In genomic region chr2:84942964-84943421, GRCh38 we compare ENCODE assay signal across 9 cellular contexts. TPM values are rescaled to one million over a fixed set of nuclear protein-coding genes. Genes with fewer than 3 reads are reported as not detected.
DNase-seq lines count a peak whose midpoint lies in the region; ATAC-seq and TF ChIP-seq lines count a peak whose summit lies in the region.
"Had no signal": no experiment of that assay in that cellular context is flagged by ENCODE, and none has a peak within 500 bp of the region (broad histone marks: within the 10 kb centered on the region; RNA-seq: fewer than 3 reads in every experiment).

No MANE protein-coding gene starts in this region.

- no peaks in the 10 kb centered on the region for H3K27me3 Mint-ChIP-seq in activated B cell treated with CpG ODN at 0.5 μM for 24 hours

- H3K4me3 ChIP-seq in DOHH2 (ENCODE audit: low read length), result no peak overlapping the region

- H3K9me3 ChIP-seq in DOHH2 (ENCODE audit: control insufficient read depth, insufficient read depth, low read length), result no peaks in the 10 kb centered on the region

- intact Hi-C loops in activated B cell treated with CpG ODN at 0.5 μM for 24 hours (cut with micrococcal nuclease), result no loop called here

- no peaks in the 10 kb centered on the region for H3K36me3 ChIP-seq in DOHH2 (ENCODE audit: control insufficient read depth, low read length)

- no peaks in the 10 kb centered on the region for H3K9me3 Mint-ChIP-seq in activated B cell treated with CpG ODN at 0.5 μM for 24 hours

- POLR2A ChIA-PET in activated B cell treated with CpG ODN at 0.5 μM for 24 hours (lab: Charles Lee), result interaction anchor here (0.6 to 14.1 kb wide), 12 partner anchors 13 to 476 kb away, joined by 3 to 302 read pairs (median 8); partner anchors contain the start of genes KCMF1, SH2D6 and TMSB10

- H3K27me3 ChIP-seq in DOHH2 (ENCODE audit: control insufficient read depth, low read length), result no peaks in the 10 kb centered on the region

- DNase-seq in activated B cell treated with CpG ODN at 0.5 μM for 24 hours (no peak), DMS 273 treated with DMSO at 0.1 percent for 48 hours (lab: John Stamatoyannopoulos, UW) (no peak), NCI-H187 (lab: John Stamatoyannopoulos, UW) (no peak), LoVo (ENCODE audit: low spot score) (no peak), T1000 (lab: John Stamatoyannopoulos, UW) (no peak)

- no peaks in the 10 kb centered on the region for H3K36me3 Mint-ChIP-seq in activated B cell treated with CpG ODN at 0.5 μM for 24 hours (ENCODE audit: low read depth)

- peak; percentile 29 for ATAC-seq in GM19351 (IDR thresholded peaks at IDR 0.05; ENCODE audit: unreplicated experiment)
- ATAC-seq in HG03097 (IDR thresholded peaks at IDR 0.05; ENCODE audit: low FRiP score, unreplicated experiment), result peak; percentile 33
- peak; percentile 41 for ATAC-seq in activated B cell treated with CpG ODN at 0.5 μM for 24 hours (ENCODE audit: low read depth)

- peak overlapping the region; percentile 18; the same call in 1 of the 2 replicates for H3K4me2 ChIP-seq in DOHH2 (ENCODE audit: low read length)

- H3K4me1 Mint-ChIP-seq in activated B cell treated with CpG ODN at 0.5 μM for 24 hours, result peaks cover 85% of the 10 kb centered on the region

- H3K4me1 ChIP-seq in DOHH2 (ENCODE audit: control insufficient read depth, low read length), result peaks cover 59% of the 10 kb centered on the region

- H3F3A ChIP-seq in DOHH2 (ENCODE audit: control insufficient read depth, insufficient read depth), result peaks cover 12% of the 10 kb centered on the region

- H3K27ac ChIP-seq in DOHH2 (ENCODE audit: low read depth, low read length), result no peak overlapping the region
- H3K27ac ChIP-seq: VCaP had no signal

- CTCF ChIA-PET in activated B cell treated with CpG ODN at 0.5 μM for 24 hours (lab: Charles Lee), result interaction anchor here (0.8 to 11.4 kb wide), 3 partner anchors 17 to 104 kb away, joined by 3 to 186 read pairs (median 4); no protein-coding TSS in a partner anchor

- no peak for TF ChIP-seq CTCF in DOHH2 (IDR thresholded peaks at IDR 0.05; ENCODE audit: low read depth, low read length, poor library complexity, severe bottlenecking)
- TF ChIP-seq CTCF in activated B cell treated with CpG ODN at 0.5 μM for 24 hours (IDR thresholded peaks at IDR 0.05), result no peak

- no peaks in the 10 kb centered on the region for H3K9me2 ChIP-seq in DOHH2 (replicated peaks; ENCODE audit: control insufficient read depth, low read length)

- H3K27ac Mint-ChIP-seq in activated B cell treated with CpG ODN at 0.5 μM for 24 hours, result peak overlapping the region; percentile 97

- no peaks in the 10 kb centered on the region for H3K79me2 ChIP-seq in DOHH2 (ENCODE audit: control insufficient read depth, low read length)

- H4K20me1 ChIP-seq in DOHH2 (ENCODE audit: control insufficient read depth, insufficient read depth, low read depth, low read length), result no peaks in the 10 kb centered on the region

- peak overlapping the region; percentile 75 for H3K4me3 Mint-ChIP-seq in activated B cell treated with CpG ODN at 0.5 μM for 24 hours

RNA-seq across cellular contexts. Expression of gene KCMF1, which starts 28.0 kb away (rescaled TPM):
- total RNA-seq in activated B cell treated with CpG ODN at 0.5 μM for 24 hours, result 77.1 and 96.6 TPM in 2 replicates

RNA-seq across cellular contexts. Expression of gene TMSB10, which starts 37.5 kb away (rescaled TPM):
- total RNA-seq in activated B cell treated with CpG ODN at 0.5 μM for 24 hours, result 925 and 1,069 TPM in 2 replicates
